12 cellular contexts compared by ENCODE assay signal in genomic region chr12:47743311-47743860, GRCh38. TPM values are rescaled to one million over a fixed set of nuclear protein-coding genes. Genes with fewer than 3 reads are reported as not detected.
DNase-seq lines count a peak whose midpoint lies in the region; ATAC-seq, FAIRE-seq and TF ChIP-seq lines count a peak whose summit lies in the region.
"Had no signal": no experiment of that assay in that cellular context is flagged by ENCODE, and none has a peak within 500 bp of the region (broad histone marks: within the 10 kb centered on the region; RNA-seq: fewer than 3 reads in every experiment).

No MANE protein-coding gene starts in this region.

- H3K27ac Mint-ChIP-seq in Caco-2 (ENCODE audit: unreplicated experiment), result peak overlapping the region; percentile 60
- peak overlapping the region; percentile 73 for H3K27ac Mint-ChIP-seq in stimulated activated effector memory CD8-positive, alpha-beta T cell treated with anti-CD3 and anti-CD28 coated beads, Interleukin-12 subunit alpha, Interleukin-12 subunit beta, amount 100 ng/mL, for 72 hours
- no peak overlapping the region for H3K27ac Mint-ChIP-seq in effector memory CD8-positive, alpha-beta T cell
- H3K27ac Mint-ChIP-seq: CD8-positive, alpha-beta T cell had no signal

- FAIRE-seq in H1 (lab: Jason Lieb, UNC), result no peak

- peaks cover 5% of the 10 kb centered on the region; the same call in 1 of the 2 replicates for H3K4me1 ChIP-seq in Caco-2
- peaks cover 0 to 10% (median 2%) of the 10 kb centered on the region in 4 experiments; a peak in 4 of 7 replicates for H3K4me1 ChIP-seq in H1 (replicated peaks in 1 of 4; ENCODE audit: control insufficient read depth in 3 of 4, insufficient read depth in 4 of 4, low read length in 3 of 4)
- peaks cover 12% of the 10 kb centered on the region for H3K4me1 ChIP-seq in smooth muscle cell (ENCODE audit: low read depth)

- H3K4me2 ChIP-seq in H1 (ENCODE audit: insufficient read depth in 1 of 2, low read depth in 2 of 2, low read length in 2 of 2) (no peak overlapping the region), smooth muscle cell (no peak overlapping the region)
- H3K4me2 ChIP-seq: KMS-11 had no signal

- H3K36me3 Mint-ChIP-seq in Caco-2 (ENCODE audit: insufficient read depth, unreplicated experiment), result no peaks in the 10 kb centered on the region
- peaks cover 6% of the 10 kb centered on the region for H3K36me3 Mint-ChIP-seq in stimulated activated effector memory CD8-positive, alpha-beta T cell treated with anti-CD3 and anti-CD28 coated beads, Interleukin-12 subunit alpha, Interleukin-12 subunit beta, amount 100 ng/mL, for 72 hours
- peaks cover 3% of the 10 kb centered on the region for H3K36me3 Mint-ChIP-seq in effector memory CD8-positive, alpha-beta T cell (ENCODE audit: insufficient read depth)
- H3K36me3 Mint-ChIP-seq: CD8-positive, alpha-beta T cell had no signal

- no peak overlapping the region for H3K4me3 ChIP-seq in Caco-2 (ENCODE audit: low read depth, low read length)
- H3K4me3 ChIP-seq in H1 (ENCODE audit: extremely low read depth in 1 of 4, insufficient read depth in 2 of 4, low read depth in 3 of 4, low read length in 4 of 4), result no peak overlapping the region
- H3K4me3 ChIP-seq in smooth muscle cell, result no peak overlapping the region

- H3K27me3 ChIP-seq in Caco-2 (replicated peaks; ENCODE audit: control insufficient read depth, insufficient read depth, low read length) (no peaks in the 10 kb centered on the region), H1 (replicated peaks in 1 of 4; ENCODE audit: control insufficient read depth in 3 of 4, extremely low read depth in 1 of 4, insufficient read depth in 3 of 4, low read length in 3 of 4) (no peaks in the 10 kb centered on the region), smooth muscle cell (ENCODE audit: low read depth) (no peaks in the 10 kb centered on the region)

- H3K36me3 ChIP-seq in Caco-2 (ENCODE audit: control insufficient read depth, insufficient read depth, low read length) (no peaks in the 10 kb centered on the region), H1 (ENCODE audit: control insufficient read depth in 2 of 4, insufficient read depth in 4 of 4, low read length in 3 of 4) (no peaks in the 10 kb centered on the region), smooth muscle cell (ENCODE audit: low read depth) (no peaks in the 10 kb centered on the region)

- H3K23ac ChIP-seq in H1 (ENCODE audit: insufficient read length), result no peak overlapping the region

- H3K56ac ChIP-seq in H1 (replicated peaks; ENCODE audit: insufficient read length, low read depth, low read length), result no peak overlapping the region

- peaks cover 18% of the 10 kb centered on the region for H3K4me1 Mint-ChIP-seq in Caco-2 (ENCODE audit: low read depth, unreplicated experiment)
- peaks cover 41% of the 10 kb centered on the region for H3K4me1 Mint-ChIP-seq in stimulated activated effector memory CD8-positive, alpha-beta T cell treated with anti-CD3 and anti-CD28 coated beads, Interleukin-12 subunit alpha, Interleukin-12 subunit beta, amount 100 ng/mL, for 72 hours
- H3K4me1 Mint-ChIP-seq in effector memory CD8-positive, alpha-beta T cell (ENCODE audit: low read depth in 2 of 2), result peaks cover 30 to 32% of the 10 kb centered on the region in 2 donors

- H3K27ac ChIP-seq in H1 (ENCODE audit: low read depth, low read length) (no peak overlapping the region), smooth muscle cell (ENCODE audit: low read depth) (no peak overlapping the region)
- H3K27ac ChIP-seq: KMS-11 had no signal

- POLR2A ChIA-PET in Caco-2 (lab: Charles Lee), result interaction anchor here (1.0 kb wide), 1 partner anchor 14 kb away, joined by 3 read pairs; no protein-coding TSS in a partner anchor
- POLR2A ChIA-PET in H1 (lab: Charles Lee; ENCODE audit: partially characterized antibody), result interaction anchor here (1.1 to 7.4 kb wide), 10 partner anchors 8 to 96 kb away, joined by 3 to 79 read pairs (median 8); partner anchors contain the start of genes RAPGEF3 and SLC48A1

- intact Hi-C loops in Caco-2 (cut with micrococcal nuclease; ENCODE audit: unreplicated experiment) (no loop called here), left colon (cut with DNase I, micrococcal nuclease) (no loop called here)

- peak overlapping the region; percentile 76 for H2BK12ac ChIP-seq in H1 (ENCODE audit: low read depth, low read length)

- no peaks in the 10 kb centered on the region for H3K79me2 ChIP-seq in H1 (ENCODE audit: control insufficient read depth in 1 of 2, insufficient read depth in 2 of 2, low read length in 2 of 2)
- no peaks in the 10 kb centered on the region for H3K79me2 ChIP-seq in smooth muscle cell (ENCODE audit: low read depth)

- H4K8ac ChIP-seq in H1 (ENCODE audit: extremely low read depth, insufficient read depth, low read length), result no peak overlapping the region

- no peak for ATAC-seq in stimulated activated effector memory CD8-positive, alpha-beta T cell treated with anti-CD3 and anti-CD28 coated beads, Interleukin-12 subunit alpha, Interleukin-12 subunit beta, amount 100 ng/mL, for 72 hours
- no peak for ATAC-seq in left colon
- no peak for ATAC-seq in effector memory CD8-positive, alpha-beta T cell (replicated peaks)

- TF ChIP-seq POLR2A in H1 (IDR thresholded peaks at IDR 0.05; ENCODE audit: control extremely low read depth in 1 of 2, low read depth in 2 of 2, low read length in 2 of 2), result no peak

- peak overlapping the region; percentile 63 for H3K4me3 Mint-ChIP-seq in Caco-2 (ENCODE audit: unreplicated experiment)
- H3K4me3 Mint-ChIP-seq in stimulated activated effector memory CD8-positive, alpha-beta T cell treated with anti-CD3 and anti-CD28 coated beads, Interleukin-12 subunit alpha, Interleukin-12 subunit beta, amount 100 ng/mL, for 72 hours, result no peak overlapping the region
- no peak overlapping the region for H3K4me3 Mint-ChIP-seq in effector memory CD8-positive, alpha-beta T cell
- H3K4me3 Mint-ChIP-seq: CD8-positive, alpha-beta T cell had no signal

- no peaks in the 10 kb centered on the region for H3K9me3 ChIP-seq in Caco-2
- H3K9me3 ChIP-seq in H1 (ENCODE audit: insufficient read depth in 2 of 2, low read depth in 1 of 2, low read length in 1 of 2), result no peaks in the 10 kb centered on the region
- H3K9me3 ChIP-seq in smooth muscle cell (replicated peaks; ENCODE audit: low read depth), result no peaks in the 10 kb centered on the region

- H4K5ac ChIP-seq in H1 (ENCODE audit: insufficient read length, low read depth, low read length), result no peak overlapping the region

- WGBS in H1 (ENCODE audit: extremely low coverage in 1 of 2, insufficient coverage in 1 of 2, insufficient read length in 1 of 2, insufficient replicate concordance in 2 of 2, low coverage in 1 of 2, low lambda C conversion rate in 2 of 2, missing lambda C conversion rate in 1 of 2), 2 experiments, result 85% methylated on average over 9 of the region's 9 CpGs; no CpG with 5 or more reads in 1 of the 2 experiments
- WGBS in smooth muscle cell (ENCODE audit: low lambda C conversion rate), result 89% methylated on average over 9 of the region's 9 CpGs

- no peaks in the 10 kb centered on the region for H3K9me3 Mint-ChIP-seq in Caco-2 (ENCODE audit: unreplicated experiment)
- H3K9me3 Mint-ChIP-seq in stimulated activated effector memory CD8-positive, alpha-beta T cell treated with anti-CD3 and anti-CD28 coated beads, Interleukin-12 subunit alpha, Interleukin-12 subunit beta, amount 100 ng/mL, for 72 hours, result no peaks in the 10 kb centered on the region
- no peaks in the 10 kb centered on the region for H3K9me3 Mint-ChIP-seq in effector memory CD8-positive, alpha-beta T cell
- H3K9me3 Mint-ChIP-seq: CD8-positive, alpha-beta T cell had no signal

- BruUV-seq in Caco-2 (replicated peaks; lab: Mats Ljungman, UMichigan), result no TSS peak

- no peak overlapping the region for H2BK120ac ChIP-seq in H1 (replicated peaks; ENCODE audit: low read depth, low read length)

- H3K23me2 ChIP-seq in H1 (ENCODE audit: low read depth, low read length), result no peaks in the 10 kb centered on the region; the same call in 1 of the 2 replicates

- no peak overlapping the region for H2AFZ ChIP-seq in H1 (ENCODE audit: low read length)
- no peak overlapping the region for H2AFZ ChIP-seq in smooth muscle cell (ENCODE audit: low read depth)

- no peaks in the 10 kb centered on the region for H4K20me1 ChIP-seq in H1 (replicated peaks in 1 of 2; ENCODE audit: control insufficient read depth in 1 of 2, insufficient read depth in 2 of 2, low read length in 2 of 2)
- no peaks in the 10 kb centered on the region for H4K20me1 ChIP-seq in smooth muscle cell (ENCODE audit: low read depth)

- TF ChIP-seq EP300 in Ishikawa (IDR thresholded peaks at IDR 0.05; ENCODE audit: borderline replicate concordance), result peak; percentile 22; the same call in 1 of the 2 replicates
- no peak for TF ChIP-seq EP300 in H1 (IDR thresholded peaks at IDR 0.05; ENCODE audit: borderline replicate concordance in 1 of 2, low read depth in 2 of 2, low read length in 2 of 2)

- no peaks in the 10 kb centered on the region for H3K79me1 ChIP-seq in H1 (ENCODE audit: low read depth, low read length)

- no peak overlapping the region for H4K91ac ChIP-seq in H1 (replicated peaks; ENCODE audit: insufficient read length, low read length)

- TF ChIP-seq CTCF in Caco-2 (IDR thresholded peaks at IDR 0.05; ENCODE audit: insufficient read depth in 1 of 2, low read depth in 1 of 2, low read length in 1 of 2, severe bottlenecking in 1 of 2, unreplicated experiment in 1 of 2) (no peak), H1 (IDR thresholded peaks at IDR 0.05; ENCODE audit: control extremely low read depth in 1 of 3, insufficient read depth in 1 of 3, low read depth in 1 of 3, low read length in 3 of 3) (no peak), smooth muscle cell (IDR thresholded peaks at IDR 0.05; ENCODE audit: borderline replicate concordance, insufficient read depth, poor library complexity, severe bottlenecking) (no peak)

- no peaks in the 10 kb centered on the region for H3F3A ChIP-seq in smooth muscle cell (ENCODE audit: low read depth)

- TF ChIP-seq RAD21 in Ishikawa (IDR thresholded peaks at IDR 0.05; ENCODE audit: low read depth) (no peak), H1 (IDR thresholded peaks at IDR 0.05 in 1 of 2, conservative IDR thresholded peaks at IDR 0.05 in 1 of 2; ENCODE audit: low read depth in 2 of 2, low read length in 2 of 2) (no peak)

- H3K18ac ChIP-seq in H1 (ENCODE audit: extremely low read depth, low read length), result no peak overlapping the region

- H3K27me3 Mint-ChIP-seq in Caco-2 (ENCODE audit: insufficient read depth, unreplicated experiment), result no peaks in the 10 kb centered on the region
- peaks cover 29 to 42% of the 10 kb centered on the region in 2 donors for H3K27me3 Mint-ChIP-seq in effector memory CD8-positive, alpha-beta T cell

- DNase-seq in Caco-2 (no peak), H1 (ENCODE audit: low read depth in 1 of 2, low spot score in 2 of 2) (no peak), left colon (no peak), smooth muscle cell (lab: John Stamatoyannopoulos, UW; ENCODE audit: unreplicated experiment) (no peak)
- no peak for DNase-seq in stimulated activated effector memory CD8-positive, alpha-beta T cell treated with anti-CD3 and anti-CD28 coated beads, Interleukin-12 subunit alpha, Interleukin-12 subunit beta, amount 100 ng/mL, for 72 hours (ENCODE audit: low spot score in 2 of 2)
- no peak for DNase-seq in effector memory CD8-positive, alpha-beta T cell
- DNase-seq: ACHN, GOT3 had no signal

- peak overlapping the region; percentile 50; the same call in 1 of the 2 replicates for H2BK5ac ChIP-seq in H1 (ENCODE audit: low read depth, low read length)

- H3K4ac ChIP-seq in H1 (replicated peaks; ENCODE audit: insufficient read length, low read depth, low read length), result no peak overlapping the region

- H3K9ac ChIP-seq in H1 (replicated peaks in 1 of 4; ENCODE audit: extremely low read depth in 1 of 4, low read depth in 3 of 4, low read length in 3 of 4) (no peak overlapping the region), smooth muscle cell (ENCODE audit: low read depth) (no peak overlapping the region)
- H3K9ac ChIP-seq: KMS-11 had no signal

- CTCF ChIA-PET in Caco-2 (lab: Charles Lee) (interaction anchor here (0.9 to 6.1 kb wide), 17 partner anchors 10 to 206 kb away, joined by 3 to 171 read pairs (median 7); partner anchors contain the start of genes RAPGEF3, RPAP3, SLC48A1 and VDR), H1 (lab: Charles Lee; ENCODE audit: partially characterized antibody) (interaction anchor here (0.5 to 64.6 kb wide), 32 partner anchors 8 to 620 kb away, joined by 3 to 2442 read pairs (median 7); partner anchors contain the start of genes ENDOU, HDAC7, RAPGEF3 and SLC48A1)

- 0 out of 2 replicates have a peak overlapping the region, but pooled peaks have one; percentile 72 for H2BK20ac ChIP-seq in H1 (ENCODE audit: low read length)

- no peak overlapping the region for H3K14ac ChIP-seq in H1 (ENCODE audit: insufficient read length)

- H2AK5ac ChIP-seq in H1 (ENCODE audit: low read depth, low read length), result peak overlapping the region; percentile 66; the same call in 1 of the 2 replicates

- peak overlapping the region; percentile 83; the same call in 1 of the 2 replicates for H2BK15ac ChIP-seq in H1 (ENCODE audit: low read length)

RNA-seq across cellular contexts. Expression of gene RAPGEF3, which starts 15.3 kb away (rescaled TPM):
- total RNA-seq in Caco-2 (2022), result 1.2 and 2.3 TPM in 2 replicates
- 6.7 and 9.4 TPM in 2 replicates for total RNA-seq in H1 (2021; fragmentation: NEBNext Ultra II Directional; extraction: Animal tissue kit (Norgen Biotek cat#: 25700))
- polyA plus RNA-seq in H1 (2011; rRNA removed), result 5.0 and 5.2 TPM in 2 replicates
- polyA plus RNA-seq in H1 (2011; cell fraction: cytosol; rRNA removed), result 6.0 TPM
- polyA plus RNA-seq in H1 (2011; cell fraction: nucleus; rRNA removed), result 31.6 TPM
- 4.1 to 5.7 TPM (median 5.2 TPM) in 4 replicates for polyA plus RNA-seq in H1 (2012, experiment 1 of 2)
- polyA plus RNA-seq in H1 (2012, experiment 2 of 2), result 3.1 TPM
- 4.2 TPM for polyA plus RNA-seq in H1 (2013, experiment 1 of 2)
- polyA plus RNA-seq in H1 (2013, experiment 2 of 2), result 3.9 TPM
- 5.2 and 8.0 TPM in 2 replicates for polyA minus RNA-seq in H1 (2011; rRNA and poly(A)+ RNA removed)
- polyA minus RNA-seq in H1 (2011; cell fraction: cytosol; rRNA and poly(A)+ RNA removed), result 1.8 TPM
- polyA minus RNA-seq in H1 (2011; cell fraction: nucleus; rRNA and poly(A)+ RNA removed), result 16.2 TPM
- 1 to 10 TPM; 8.5 to 9.7 TPM for total RNA-seq in left colon
- 4.0 and 5.6 TPM in 2 replicates for total RNA-seq in smooth muscle cell
- 1.9 and 3.6 TPM in 2 replicates for polyA plus RNA-seq in smooth muscle cell

RNA-seq across cellular contexts. Expression of gene ENDOU, which starts 18.1 kb away (rescaled TPM):
- total RNA-seq in Caco-2 (2022), result 0.43 and 0.53 TPM in 2 replicates
- not detected in 2 replicates for total RNA-seq in H1 (2021; fragmentation: NEBNext Ultra II Directional; extraction: Animal tissue kit (Norgen Biotek cat#: 25700))
- polyA plus RNA-seq in H1 (2011; rRNA removed), result not detected in 2 replicates
- not detected for polyA plus RNA-seq in H1 (2011; cell fraction: cytosol; rRNA removed)
- not detected for polyA plus RNA-seq in H1 (2011; cell fraction: nucleus; rRNA removed)
- polyA plus RNA-seq in H1 (2012, experiment 1 of 2), result not detected in 4 replicates
- polyA plus RNA-seq in H1 (2012, experiment 2 of 2), result not detected
- not detected for polyA plus RNA-seq in H1 (2013, experiment 1 of 2)
- not detected for polyA plus RNA-seq in H1 (2013, experiment 2 of 2)
- polyA minus RNA-seq in H1 (2011; rRNA and poly(A)+ RNA removed), result 0.29 TPM in 1 of 2 replicates, not detected in the other
- not detected for polyA minus RNA-seq in H1 (2011; cell fraction: cytosol; rRNA and poly(A)+ RNA removed)
- not detected for polyA minus RNA-seq in H1 (2011; cell fraction: nucleus; rRNA and poly(A)+ RNA removed)
- not detected for total RNA-seq in left colon
- total RNA-seq in smooth muscle cell, result 1.8 and 5.1 TPM in 2 replicates
- polyA plus RNA-seq in smooth muscle cell, result 0.47 and 0.74 TPM in 2 replicates
- total RNA-seq: MCF 10A had no signal

RNA-seq across cellular contexts. Expression of gene SLC48A1, which starts 29.7 kb away (rescaled TPM):
- total RNA-seq in Caco-2 (2022) (34.3 and 37.5 TPM in 2 replicates), left colon (10 to 100 TPM; 18.1 to 18.9 TPM), smooth muscle cell (2.4 and 11.4 TPM in 2 replicates)
- 14.0 and 14.1 TPM in 2 replicates for total RNA-seq in H1 (2021; fragmentation: NEBNext Ultra II Directional; extraction: Animal tissue kit (Norgen Biotek cat#: 25700))
- polyA plus RNA-seq in H1 (2011; rRNA removed) (9.5 and 12.1 TPM in 2 replicates), smooth muscle cell (6.2 and 8.6 TPM in 2 replicates)
- 9.6 TPM for polyA plus RNA-seq in H1 (2011; cell fraction: cytosol; rRNA removed)
- 16.1 TPM for polyA plus RNA-seq in H1 (2011; cell fraction: nucleus; rRNA removed)
- polyA plus RNA-seq in H1 (2012, experiment 1 of 2), result 8.3 to 11.4 TPM (median 10.2 TPM) in 4 replicates
- polyA plus RNA-seq in H1 (2012, experiment 2 of 2), result 8.6 TPM
- polyA plus RNA-seq in H1 (2013, experiment 1 of 2), result 9.4 TPM
- 10.8 TPM for polyA plus RNA-seq in H1 (2013, experiment 2 of 2)
- 7.2 and 7.3 TPM in 2 replicates for polyA minus RNA-seq in H1 (2011; rRNA and poly(A)+ RNA removed)
- polyA minus RNA-seq in H1 (2011; cell fraction: cytosol; rRNA and poly(A)+ RNA removed), result 6.8 TPM
- 7.3 TPM for polyA minus RNA-seq in H1 (2011; cell fraction: nucleus; rRNA and poly(A)+ RNA removed)

RNA-seq across cellular contexts. Expression of gene RPAP3, which starts 37.6 kb away (rescaled TPM):
- total RNA-seq in Caco-2 (2022), result 58.1 and 67.7 TPM in 2 replicates
- 49.6 and 60.5 TPM in 2 replicates for total RNA-seq in H1 (2021; fragmentation: NEBNext Ultra II Directional; extraction: Animal tissue kit (Norgen Biotek cat#: 25700))
- polyA plus RNA-seq in H1 (2011; rRNA removed), result 3.1 and 6.4 TPM in 2 replicates
- 10.7 TPM for polyA plus RNA-seq in H1 (2011; cell fraction: cytosol; rRNA removed)
- 2.6 TPM for polyA plus RNA-seq in H1 (2011; cell fraction: nucleus; rRNA removed)
- 14.1 to 34.7 TPM (median 17.7 TPM) in 4 replicates for polyA plus RNA-seq in H1 (2012, experiment 1 of 2)
- 1.4 TPM for polyA plus RNA-seq in H1 (2012, experiment 2 of 2)
- polyA plus RNA-seq in H1 (2013, experiment 1 of 2), result 34.2 TPM
- 34.5 TPM for polyA plus RNA-seq in H1 (2013, experiment 2 of 2)
- polyA minus RNA-seq in H1 (2011; rRNA and poly(A)+ RNA removed), result 9.4 and 14.2 TPM in 2 replicates
- 7.8 TPM for polyA minus RNA-seq in H1 (2011; cell fraction: cytosol; rRNA and poly(A)+ RNA removed)
- polyA minus RNA-seq in H1 (2011; cell fraction: nucleus; rRNA and poly(A)+ RNA removed), result 25.2 TPM
- total RNA-seq in left colon, result 10 to 100 TPM; 14.7 to 17.8 TPM
- total RNA-seq in smooth muscle cell, result 23.0 and 28.6 TPM in 2 replicates
- 17.0 and 18.9 TPM in 2 replicates for polyA plus RNA-seq in smooth muscle cell

Comparison
In these comparisons a context has a peak if more than half of its experiments do, and no peak if none do; other contexts are left out.
1. H3K27ac Mint-ChIP-seq: peak in Caco-2 (single experiment) and stimulated activated effector memory CD8-positive, alpha-beta T cell treated with anti-CD3 and anti-CD28 coated beads, Interleukin-12 subunit alpha, Interleukin-12 subunit beta, amount 100 ng/mL, for 72 hours (single experiment); none in effector memory CD8-positive, alpha-beta T cell (0 of 2).